ENCODE assay signal across 7 cellular contexts in the genomic region with DNA sequence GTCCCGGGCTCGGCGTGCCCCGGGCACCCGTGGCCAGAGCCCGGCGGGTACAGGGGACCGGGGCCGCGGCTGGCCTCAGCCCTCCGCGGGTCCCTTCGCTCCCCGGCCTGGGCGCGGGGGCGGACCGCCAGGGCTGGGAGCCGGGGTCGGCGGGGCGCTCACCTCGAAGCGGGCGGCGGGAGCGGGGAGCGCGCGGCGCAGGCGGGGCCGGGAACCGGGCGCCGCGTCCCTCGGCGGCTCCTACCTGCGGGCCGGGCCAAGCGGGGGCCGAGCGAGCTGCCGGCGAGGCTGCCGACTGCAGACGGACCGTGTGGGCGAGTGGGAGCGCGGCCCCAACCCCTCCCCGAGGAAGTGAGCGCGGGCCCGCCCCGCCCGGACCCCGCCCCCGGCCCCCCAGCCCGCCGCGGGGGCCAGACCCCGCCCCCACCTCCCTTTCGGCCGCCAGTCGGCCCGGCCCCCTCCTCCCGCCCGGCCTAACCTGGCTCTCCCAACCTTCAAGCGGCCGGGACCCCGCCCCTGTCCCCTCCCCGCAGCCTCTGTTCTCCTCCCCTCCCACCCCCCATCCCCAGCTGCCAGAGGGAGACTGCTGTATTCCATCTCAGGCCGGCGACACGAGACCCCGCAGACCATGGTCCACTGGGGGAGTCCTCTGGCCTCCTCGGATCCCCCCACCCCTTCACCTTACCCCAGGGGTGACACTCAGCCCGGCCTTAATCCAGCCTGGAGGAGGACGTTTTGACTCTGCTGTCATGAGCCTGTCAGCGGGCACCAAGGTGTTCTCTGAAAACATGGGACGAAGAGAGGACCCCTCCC. TPM values are rescaled to one million over a fixed set of nuclear protein-coding genes. Genes with fewer than 3 reads are reported as not detected.
DNase-seq lines count a peak whose midpoint lies in the region; ATAC-seq, FAIRE-seq and TF ChIP-seq lines count a peak whose summit lies in the region.

A gene with protein sequence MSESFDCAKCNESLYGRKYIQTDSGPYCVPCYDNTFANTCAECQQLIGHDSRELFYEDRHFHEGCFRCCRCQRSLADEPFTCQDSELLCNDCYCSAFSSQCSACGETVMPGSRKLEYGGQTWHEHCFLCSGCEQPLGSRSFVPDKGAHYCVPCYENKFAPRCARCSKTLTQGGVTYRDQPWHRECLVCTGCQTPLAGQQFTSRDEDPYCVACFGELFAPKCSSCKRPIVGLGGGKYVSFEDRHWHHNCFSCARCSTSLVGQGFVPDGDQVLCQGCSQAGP (minus strand): TSS at position 320 of the 813 bp plus-strand sequence. CDS start 6,102 bp downstream, outside the sequence.

- WGBS in liver, result 4% methylated on average over 83 of the region's 83 CpGs

- H3K27ac Mint-ChIP-seq in dendritic cell treated with granulocyte-macrophage colony-stimulating factor and Interleukin-4, amounts not matched to agents 40 ng/mL and 50 ng/mL, for 4 days, result peak within 1 kb of the TSS; percentile 91

- no peak for TF ChIP-seq POLR2A in GM12891 (IDR thresholded peaks at IDR 0.05; ENCODE audit: low read depth, low read length)

- no peaks in the 10 kb centered on the region for H3K9me3 ChIP-seq in liver (ENCODE audit: control insufficient read depth in 4 of 4, low read length in 3 of 4)

- H3K27ac ChIP-seq in liver (ENCODE audit: low read depth in 1 of 2, low read length in 2 of 2), result peak within 1 kb of the TSS; percentile 62 to 63

- H3K36me3 Mint-ChIP-seq in dendritic cell treated with granulocyte-macrophage colony-stimulating factor and Interleukin-4, amounts not matched to agents 40 ng/mL and 50 ng/mL, for 4 days (ENCODE audit: low read depth), result peaks cover 18% of the 10 kb centered on the region

- ATAC-seq in stimulated activated naive CD8-positive, alpha-beta T cell treated with anti-CD3 and anti-CD28 coated beads, Interleukin-15, Interleukin-2, amounts not matched to agents 100 U/mL and 50 U/mL, for 24 hours, result peak; percentile 5
- ATAC-seq in HG03097 (IDR thresholded peaks at IDR 0.05; ENCODE audit: low FRiP score, unreplicated experiment), result no peak

- no peaks in the 10 kb centered on the region for H3K36me3 ChIP-seq in liver (ENCODE audit: control insufficient read depth in 4 of 4, insufficient read depth in 3 of 4, low read depth in 1 of 4, low read length in 3 of 4)

- peak within 1 kb of the TSS; percentile 10 to 82 for H3K9ac ChIP-seq in liver (ENCODE audit: low read depth in 1 of 2, low read length in 2 of 2)

- DNase-seq in GM12891 (ENCODE audit: insufficient read length, low spot score) (peak; percentile 64), Kasumi-1 (lab: John Stamatoyannopoulos, UW) (peak; percentile 52 to 71), UCSD-AML1 (lab: John Stamatoyannopoulos, UW; ENCODE audit: unreplicated experiment) (peak; percentile 85)
- DNase-seq in stimulated activated naive CD8-positive, alpha-beta T cell treated with anti-CD3 and anti-CD28 coated beads, Interleukin-15, Interleukin-2, amounts not matched to agents 100 U/mL and 50 U/mL, for 24 hours, result peak; percentile 70

- H3K27me3 Mint-ChIP-seq in dendritic cell treated with granulocyte-macrophage colony-stimulating factor and Interleukin-4, amounts not matched to agents 40 ng/mL and 50 ng/mL, for 4 days, result no peaks in the 10 kb centered on the region

- H3K4me3 Mint-ChIP-seq in dendritic cell treated with granulocyte-macrophage colony-stimulating factor and Interleukin-4, amounts not matched to agents 40 ng/mL and 50 ng/mL, for 4 days, result peak within 1 kb of the TSS; percentile 89

- H3K27me3 ChIP-seq in liver (ENCODE audit: control insufficient read depth in 4 of 4, insufficient read depth in 4 of 4, low read length in 3 of 4), result no peaks in the 10 kb centered on the region

- peaks cover 0 to 15% (median 6%) of the 10 kb centered on the region in 4 donors for H3K4me1 ChIP-seq in liver (ENCODE audit: control insufficient read depth in 4 of 4, insufficient read depth in 4 of 4, low read length in 3 of 4)

- peak within 1 kb of the TSS; percentile 27 to 79 (median 55) for H3K4me3 ChIP-seq in liver (ENCODE audit: low read depth in 1 of 3, low read length in 3 of 3)

- H3K4me1 Mint-ChIP-seq in dendritic cell treated with granulocyte-macrophage colony-stimulating factor and Interleukin-4, amounts not matched to agents 40 ng/mL and 50 ng/mL, for 4 days (ENCODE audit: low read depth), result peaks cover 61% of the 10 kb centered on the region

- peak; percentile 84 for FAIRE-seq in GM12891 (lab: Jason Lieb, UNC)

- intact Hi-C loops in dendritic cell treated with granulocyte-macrophage colony-stimulating factor and Interleukin-4, amounts not matched to agents 40 ng/mL and 50 ng/mL, for 4 days (cut with micrococcal nuclease), result no loop called here

- H3K9me3 Mint-ChIP-seq in dendritic cell treated with granulocyte-macrophage colony-stimulating factor and Interleukin-4, amounts not matched to agents 40 ng/mL and 50 ng/mL, for 4 days, result no peaks in the 10 kb centered on the region

- no peak for TF ChIP-seq CTCF in liver (IDR thresholded peaks at IDR 0.05; ENCODE audit: low read depth, low read length, missing input control)

- TF ChIP-seq RAD21 in liver (IDR thresholded peaks at IDR 0.05), result no peak

TF ChIP-seq in GM12891, 5 proteins besides CTCF, POLR2A, EP300 and RAD21:
- TF ChIP-seq PAX5 (IDR thresholded peaks at IDR 0.05; ENCODE audit: insufficient read depth, low read length, severe bottlenecking), result no peak
- no peak for TF ChIP-seq SPI1 (IDR thresholded peaks at IDR 0.05; ENCODE audit: low read depth, low read length)
- no peak for TF ChIP-seq POU2F2 (IDR thresholded peaks at IDR 0.05; ENCODE audit: low read depth, low read length)
- no peak for TF ChIP-seq TAF1 (IDR thresholded peaks at IDR 0.05; ENCODE audit: low read depth, low read length)
- no peak for TF ChIP-seq POLR2AphosphoS5 (IDR thresholded peaks at IDR 0.05; ENCODE audit: low read depth, low read length)

TF ChIP-seq in liver, 16 proteins besides CTCF, POLR2A, EP300 and RAD21:
- no peak for TF ChIP-seq HNF4A (conservative IDR thresholded peaks at IDR 0.05)
- TF ChIP-seq SP1 (IDR thresholded peaks at IDR 0.05), result no peak
- TF ChIP-seq YY1 (IDR thresholded peaks at IDR 0.05), result no peak
- TF ChIP-seq, protein P1, sequence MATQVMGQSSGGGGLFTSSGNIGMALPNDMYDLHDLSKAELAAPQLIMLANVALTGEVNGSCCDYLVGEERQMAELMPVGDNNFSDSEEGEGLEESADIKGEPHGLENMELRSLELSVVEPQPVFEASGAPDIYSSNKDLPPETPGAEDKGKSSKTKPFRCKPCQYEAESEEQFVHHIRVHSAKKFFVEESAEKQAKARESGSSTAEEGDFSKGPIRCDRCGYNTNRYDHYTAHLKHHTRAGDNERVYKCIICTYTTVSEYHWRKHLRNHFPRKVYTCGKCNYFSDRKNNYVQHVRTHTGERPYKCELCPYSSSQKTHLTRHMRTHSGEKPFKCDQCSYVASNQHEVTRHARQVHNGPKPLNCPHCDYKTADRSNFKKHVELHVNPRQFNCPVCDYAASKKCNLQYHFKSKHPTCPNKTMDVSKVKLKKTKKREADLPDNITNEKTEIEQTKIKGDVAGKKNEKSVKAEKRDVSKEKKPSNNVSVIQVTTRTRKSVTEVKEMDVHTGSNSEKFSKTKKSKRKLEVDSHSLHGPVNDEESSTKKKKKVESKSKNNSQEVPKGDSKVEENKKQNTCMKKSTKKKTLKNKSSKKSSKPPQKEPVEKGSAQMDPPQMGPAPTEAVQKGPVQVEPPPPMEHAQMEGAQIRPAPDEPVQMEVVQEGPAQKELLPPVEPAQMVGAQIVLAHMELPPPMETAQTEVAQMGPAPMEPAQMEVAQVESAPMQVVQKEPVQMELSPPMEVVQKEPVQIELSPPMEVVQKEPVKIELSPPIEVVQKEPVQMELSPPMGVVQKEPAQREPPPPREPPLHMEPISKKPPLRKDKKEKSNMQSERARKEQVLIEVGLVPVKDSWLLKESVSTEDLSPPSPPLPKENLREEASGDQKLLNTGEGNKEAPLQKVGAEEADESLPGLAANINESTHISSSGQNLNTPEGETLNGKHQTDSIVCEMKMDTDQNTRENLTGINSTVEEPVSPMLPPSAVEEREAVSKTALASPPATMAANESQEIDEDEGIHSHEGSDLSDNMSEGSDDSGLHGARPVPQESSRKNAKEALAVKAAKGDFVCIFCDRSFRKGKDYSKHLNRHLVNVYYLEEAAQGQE (IDR thresholded peaks at IDR 0.05), result no peak
- TF ChIP-seq, protein P2, sequence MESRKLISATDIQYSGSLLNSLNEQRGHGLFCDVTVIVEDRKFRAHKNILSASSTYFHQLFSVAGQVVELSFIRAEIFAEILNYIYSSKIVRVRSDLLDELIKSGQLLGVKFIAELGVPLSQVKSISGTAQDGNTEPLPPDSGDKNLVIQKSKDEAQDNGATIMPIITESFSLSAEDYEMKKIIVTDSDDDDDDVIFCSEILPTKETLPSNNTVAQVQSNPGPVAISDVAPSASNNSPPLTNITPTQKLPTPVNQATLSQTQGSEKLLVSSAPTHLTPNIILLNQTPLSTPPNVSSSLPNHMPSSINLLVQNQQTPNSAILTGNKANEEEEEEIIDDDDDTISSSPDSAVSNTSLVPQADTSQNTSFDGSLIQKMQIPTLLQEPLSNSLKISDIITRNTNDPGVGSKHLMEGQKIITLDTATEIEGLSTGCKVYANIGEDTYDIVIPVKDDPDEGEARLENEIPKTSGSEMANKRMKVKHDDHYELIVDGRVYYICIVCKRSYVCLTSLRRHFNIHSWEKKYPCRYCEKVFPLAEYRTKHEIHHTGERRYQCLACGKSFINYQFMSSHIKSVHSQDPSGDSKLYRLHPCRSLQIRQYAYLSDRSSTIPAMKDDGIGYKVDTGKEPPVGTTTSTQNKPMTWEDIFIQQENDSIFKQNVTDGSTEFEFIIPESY (IDR thresholded peaks at IDR 0.05), result no peak
- no peak for TF ChIP-seq FOXA1 (IDR thresholded peaks at IDR 0.05)
- no peak for TF ChIP-seq TAF1 (conservative IDR thresholded peaks at IDR 0.05)
- no peak for TF ChIP-seq GABPA (IDR thresholded peaks at IDR 0.05 in 1 of 2, conservative IDR thresholded peaks at IDR 0.05 in 1 of 2)
- no peak for TF ChIP-seq NR2F2 (IDR thresholded peaks at IDR 0.05)
- no peak for TF ChIP-seq JUND (IDR thresholded peaks at IDR 0.05)
- no peak for TF ChIP-seq FOXA2 (IDR thresholded peaks at IDR 0.05)
- TF ChIP-seq EGR1 (IDR thresholded peaks at IDR 0.05; ENCODE audit: low read depth in 2 of 2), result no peak
- TF ChIP-seq, protein P3, sequence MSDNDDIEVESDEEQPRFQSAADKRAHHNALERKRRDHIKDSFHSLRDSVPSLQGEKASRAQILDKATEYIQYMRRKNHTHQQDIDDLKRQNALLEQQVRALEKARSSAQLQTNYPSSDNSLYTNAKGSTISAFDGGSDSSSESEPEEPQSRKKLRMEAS (IDR thresholded peaks at IDR 0.05), result no peak
- TF ChIP-seq, protein P4, sequence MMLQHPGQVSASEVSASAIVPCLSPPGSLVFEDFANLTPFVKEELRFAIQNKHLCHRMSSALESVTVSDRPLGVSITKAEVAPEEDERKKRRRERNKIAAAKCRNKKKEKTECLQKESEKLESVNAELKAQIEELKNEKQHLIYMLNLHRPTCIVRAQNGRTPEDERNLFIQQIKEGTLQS (IDR thresholded peaks at IDR 0.05), result no peak

RNA-seq across cellular contexts. Expression of the gene that starts here (rescaled TPM):
- polyA plus RNA-seq in GM12891 (2012; ENCODE audit: low read depth, missing spikeins), result 13.2 TPM
- 1 to 10 TPM; 2.7 to 4.2 TPM for total RNA-seq in liver
- 1 to 10 TPM; 1.7 to 2.9 TPM for polyA plus RNA-seq in liver
